10 cellular contexts compared by ENCODE assay signal in the genomic region with DNA sequence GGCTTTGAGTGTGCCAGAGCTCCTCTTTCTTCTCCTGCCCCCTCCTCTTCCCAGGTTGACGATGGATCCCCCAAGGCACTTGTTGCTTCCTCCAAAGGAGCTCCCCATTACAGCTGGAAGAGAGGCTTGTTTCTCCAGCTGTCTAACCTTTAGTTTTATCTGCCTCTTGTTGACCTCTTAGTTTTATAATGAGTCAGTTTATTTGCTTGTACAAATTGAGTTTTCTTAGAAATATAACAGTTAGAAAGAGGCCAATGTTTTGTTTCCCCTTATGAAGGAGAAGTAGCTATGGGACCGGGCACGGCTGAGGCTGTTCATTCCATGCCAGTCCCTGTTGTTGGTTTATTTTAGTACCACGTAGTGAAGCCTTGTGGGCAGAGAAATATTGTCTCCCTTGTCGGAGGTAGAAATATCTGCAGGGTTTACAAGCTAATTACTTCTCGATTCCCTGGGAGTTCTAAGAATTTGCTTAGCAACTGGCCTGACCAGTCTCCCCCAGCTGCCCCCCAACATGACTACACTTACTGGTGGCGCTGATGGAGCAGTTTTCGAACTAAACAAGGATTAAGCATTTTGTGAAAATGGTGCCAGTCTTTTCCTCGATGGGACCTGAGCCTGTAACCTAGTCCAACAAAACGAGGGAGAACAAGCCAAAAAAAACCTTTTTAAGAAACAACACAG.
A peak's percentile ranks its signal among the peaks of the same experiment; 100 is the strongest.
DNase-seq lines count a peak whose midpoint lies in the region; ATAC-seq and TF ChIP-seq lines count a peak whose summit lies in the region.
"Had no signal": no experiment of that assay in that cellular context is flagged by ENCODE, and none has a peak within 500 bp of the region (broad histone marks: within the 10 kb centered on the region; RNA-seq: fewer than 3 reads in every experiment).

No MANE protein-coding gene starts in this region.

- H3K27ac Mint-ChIP-seq in type B pancreatic cell, result peak overlapping the region; percentile 96
- H3K27ac Mint-ChIP-seq: activated CD4-positive, alpha-beta T cell treated with anti-CD3 and anti-CD28 coated beads for 36 hours had no signal

- H3K4me1 Mint-ChIP-seq in type B pancreatic cell (ENCODE audit: unreplicated experiment), result peaks cover 56% of the 10 kb centered on the region
- H3K4me1 Mint-ChIP-seq: activated CD4-positive, alpha-beta T cell treated with anti-CD3 and anti-CD28 coated beads for 36 hours; central memory CD8-positive, alpha-beta T cell had no signal

- no peak overlapping the region for H3K9ac ChIP-seq in SK-N-MC (ENCODE audit: insufficient read length)

- no peak for DNase-seq in SK-N-MC (ENCODE audit: low read depth, low spot score)
- no peak for DNase-seq in type B pancreatic cell (ENCODE audit: extremely low spot score, unreplicated experiment)
- no peak for DNase-seq in GM19240 (ENCODE audit: insufficient read length, low spot score)
- DNase-seq in H7, result no peak
- DNase-seq: activated CD4-positive, alpha-beta T cell treated with anti-CD3 and anti-CD28 coated beads for 36 hours had no signal

- peak overlapping the region; percentile 66 for H3K4me3 ChIP-seq in SK-N-MC
- H3K4me3 ChIP-seq in muscle layer of duodenum (ENCODE audit: low read depth in 1 of 2, low read length in 2 of 2), result peak overlapping the region in 1 of 2 donors; percentile 22
- no peak overlapping the region for H3K4me3 ChIP-seq in H7 (ENCODE audit: insufficient read depth, low read depth, low read length)

- H3K9me3 ChIP-seq in SK-N-MC (ENCODE audit: low read depth, low read length) (no peaks in the 10 kb centered on the region), muscle layer of duodenum (ENCODE audit: control insufficient read depth in 1 of 2, low read length in 2 of 2) (no peaks in the 10 kb centered on the region)

- H3K4me1 ChIP-seq in muscle layer of duodenum (ENCODE audit: control insufficient read depth in 1 of 2, insufficient read depth in 2 of 2, low read length in 2 of 2), result peaks cover 18 to 24% of the 10 kb centered on the region in 2 donors

- H3K27ac ChIP-seq in SK-N-MC (peak overlapping the region; percentile 94), muscle layer of duodenum (ENCODE audit: low read length) (peak overlapping the region; percentile 88)

- TF ChIP-seq CTCF in type B pancreatic cell (conservative IDR thresholded peaks at IDR 0.05), result no peak

- no peaks in the 10 kb centered on the region for H3K27me3 Mint-ChIP-seq in type B pancreatic cell
- H3K27me3 Mint-ChIP-seq: central memory CD8-positive, alpha-beta T cell had no signal

- peak; percentile 9 for ATAC-seq in esophagus mucosa
- ATAC-seq in HG02852 (IDR thresholded peaks at IDR 0.05; ENCODE audit: unreplicated experiment), result no peak
- no peak for ATAC-seq in GM19452 (IDR thresholded peaks at IDR 0.05; ENCODE audit: unreplicated experiment)
- ATAC-seq: activated CD4-positive, alpha-beta T cell treated with anti-CD3 and anti-CD28 coated beads for 36 hours had no signal

- H3K4me3 Mint-ChIP-seq in type B pancreatic cell, result peak overlapping the region; percentile 79
- H3K4me3 Mint-ChIP-seq: activated CD4-positive, alpha-beta T cell treated with anti-CD3 and anti-CD28 coated beads for 36 hours; central memory CD8-positive, alpha-beta T cell had no signal

- no peaks in the 10 kb centered on the region for H3K27me3 ChIP-seq in muscle layer of duodenum (ENCODE audit: low read depth, low read length)
- H3K27me3 ChIP-seq in H7 (ENCODE audit: control insufficient read depth, insufficient read depth, low read length), result no peaks in the 10 kb centered on the region

- H3K36me3 Mint-ChIP-seq in type B pancreatic cell, result no peaks in the 10 kb centered on the region

- H3K36me3 ChIP-seq in SK-N-MC (ENCODE audit: insufficient read depth, low read length), result no peaks in the 10 kb centered on the region
- H3K36me3 ChIP-seq in muscle layer of duodenum (ENCODE audit: control insufficient read depth in 1 of 2, insufficient read depth in 2 of 2, low read length in 2 of 2), result no peaks in the 10 kb centered on the region
- no peaks in the 10 kb centered on the region for H3K36me3 ChIP-seq in H7 (replicated peaks; ENCODE audit: control insufficient read depth, insufficient read depth, low read length)

- peaks cover 4% of the 10 kb centered on the region for H3K9me3 Mint-ChIP-seq in type B pancreatic cell
